12 cellular contexts compared by ENCODE assay signal in the genomic region with DNA sequence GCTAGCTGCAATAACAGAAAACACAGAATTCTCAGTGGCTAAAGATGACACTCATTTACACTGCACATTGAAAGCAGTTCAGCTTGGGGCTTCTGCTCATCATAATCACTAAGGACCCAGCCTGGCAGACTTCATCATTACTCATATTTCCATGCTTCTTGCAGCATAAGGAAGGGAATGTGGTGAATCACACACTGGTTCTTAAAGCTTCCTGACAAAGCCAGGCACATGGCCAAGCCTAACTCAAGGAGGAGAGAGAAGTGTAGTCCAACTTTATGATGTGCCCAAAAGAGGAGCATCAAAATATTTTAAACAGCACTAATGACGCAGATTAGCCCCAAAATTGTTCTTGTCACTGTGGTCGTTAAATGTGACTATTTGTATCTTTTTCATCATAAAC.
DNase-seq lines count a peak whose midpoint lies in the region; ATAC-seq and TF ChIP-seq lines count a peak whose summit lies in the region.
"Had no signal": no experiment of that assay in that cellular context is flagged by ENCODE, and none has a peak within 500 bp of the region (broad histone marks: within the 10 kb centered on the region; RNA-seq: fewer than 3 reads in every experiment).

No MANE protein-coding gene starts in this region.

- TF ChIP-seq CTCF in activated B cell treated with CpG ODN at 0.5 μM for 24 hours (IDR thresholded peaks at IDR 0.05), result no peak

- H3K27me3 Mint-ChIP-seq in activated B cell treated with CpG ODN at 0.5 μM for 24 hours (no peaks in the 10 kb centered on the region), T-cell (peaks cover 2 to 10% of the 10 kb centered on the region in 2 donors)

- peaks cover 19% of the 10 kb centered on the region for H3K4me1 ChIP-seq in Karpas-422 (ENCODE audit: low read length)

- ATAC-seq in activated B cell treated with CpG ODN at 0.5 μM for 24 hours (ENCODE audit: low read depth) (no peak), T-cell (replicated peaks in 1 of 4) (no peak)

- no peaks in the 10 kb centered on the region for H3K9me2 ChIP-seq in Karpas-422 (replicated peaks; ENCODE audit: insufficient read depth, low read length)

- H3K4me2 ChIP-seq in Karpas-422 (ENCODE audit: low read depth, low read length, poor library complexity, severe bottlenecking), result no peak overlapping the region
- H3K4me2 ChIP-seq: BLaER1 had no signal

- H2AFZ ChIP-seq in Karpas-422 (ENCODE audit: low read length), result no peak overlapping the region

- peaks cover 56% of the 10 kb centered on the region for H3K36me3 Mint-ChIP-seq in activated B cell treated with CpG ODN at 0.5 μM for 24 hours (ENCODE audit: low read depth)
- no peaks in the 10 kb centered on the region for H3K36me3 Mint-ChIP-seq in T-cell

- H3K79me2 ChIP-seq in Karpas-422 (ENCODE audit: low read length), result peaks cover 6% of the 10 kb centered on the region; the same call in 1 of the 2 replicates

- no peaks in the 10 kb centered on the region for H4K20me1 ChIP-seq in Karpas-422 (ENCODE audit: insufficient read depth, low read depth, low read length)
- H4K20me1 ChIP-seq: BLaER1 had no signal

- CTCF ChIA-PET in activated B cell treated with CpG ODN at 0.5 μM for 24 hours (lab: Charles Lee) (no interaction called here), T-cell (lab: Charles Lee) (no interaction called here)

- POLR2A ChIA-PET in activated B cell treated with CpG ODN at 0.5 μM for 24 hours (lab: Charles Lee), result interaction anchor here (1.2 kb wide), 1 partner anchor 31 kb away, joined by 3 read pairs; no protein-coding TSS in a partner anchor
- POLR2A ChIA-PET in T-cell (lab: Charles Lee), result no interaction called here

- intact Hi-C loops in activated B cell treated with CpG ODN at 0.5 μM for 24 hours (cut with micrococcal nuclease), result no loop called here

- no peak overlapping the region for H3K4me3 Mint-ChIP-seq in activated B cell treated with CpG ODN at 0.5 μM for 24 hours
- no peak overlapping the region for H3K4me3 Mint-ChIP-seq in T-cell
- H3K4me3 Mint-ChIP-seq: H9 had no signal

- H3K27me3 ChIP-seq in Karpas-422 (ENCODE audit: low read length), result no peaks in the 10 kb centered on the region
- H3K27me3 ChIP-seq: BLaER1 had no signal

- H3K9me3 Mint-ChIP-seq in activated B cell treated with CpG ODN at 0.5 μM for 24 hours (no peaks in the 10 kb centered on the region), T-cell (no peaks in the 10 kb centered on the region)
- H3K9me3 Mint-ChIP-seq: H9 had no signal

- H3K27ac Mint-ChIP-seq in activated B cell treated with CpG ODN at 0.5 μM for 24 hours, result peak overlapping the region; percentile 57
- no peak overlapping the region for H3K27ac Mint-ChIP-seq in T-cell
- H3K27ac Mint-ChIP-seq: H9 had no signal

- DNase-seq in NCI-H2196 (lab: John Stamatoyannopoulos, UW; ENCODE audit: unreplicated experiment) (peak; percentile 7), NCI-H2196 treated with DMSO at 0.1 percent for 48 hours (lab: John Stamatoyannopoulos, UW; ENCODE audit: unreplicated experiment) (no peak), activated B cell treated with CpG ODN at 0.5 μM for 24 hours (no peak), iris pigment epithelial cell (ENCODE audit: low read depth) (peak; percentile 99), Karpas-422 (no peak), HuH-7.5 (ENCODE audit: low spot score) (no peak), T-cell (no peak)
- no peak for DNase-seq in activated CD4-positive, alpha-beta T cell treated with anti-CD3 and anti-CD28 coated beads, Interleukin-2, amount 50 U/mL, for 1 hour
- DNase-seq: activated CD8-positive, alpha-beta memory T cell treated with anti-CD3 and anti-CD28 coated beads, Interleukin-2, amount 50 U/mL, for 48 hours; H9 had no signal

- H3K9me3 ChIP-seq in Karpas-422 (ENCODE audit: low read length), result no peaks in the 10 kb centered on the region
- H3K9me3 ChIP-seq: BLaER1 had no signal

- H3K27ac ChIP-seq in Karpas-422 (ENCODE audit: low read length), result no peak overlapping the region
- H3K27ac ChIP-seq: BLaER1, coronary artery had no signal

- H3K36me3 ChIP-seq in Karpas-422 (ENCODE audit: insufficient read depth, low read length), result no peaks in the 10 kb centered on the region
- H3K36me3 ChIP-seq: BLaER1 had no signal

- H3K4me1 Mint-ChIP-seq in activated B cell treated with CpG ODN at 0.5 μM for 24 hours (peaks cover 66% of the 10 kb centered on the region), T-cell (peaks cover 0 to 3% (median 0%) of the 10 kb centered on the region in 3 donors)

- no peak overlapping the region for H3K4me3 ChIP-seq in Karpas-422 (ENCODE audit: low read length)
- H3K4me3 ChIP-seq: BLaER1, coronary artery had no signal

- H3K9ac ChIP-seq in Karpas-422 (ENCODE audit: low read length), result no peak overlapping the region
- H3K9ac ChIP-seq: BLaER1 had no signal

Comparison
In these comparisons a context has a peak if more than half of its experiments do, and no peak if none do; other contexts are left out.
1. DNase-seq: peak in NCI-H2196 (single experiment) and iris pigment epithelial cell (single experiment); none in NCI-H2196 treated with DMSO at 0.1 percent for 48 hours (single experiment), activated B cell treated with CpG ODN at 0.5 μM for 24 hours (single experiment), Karpas-422 (single experiment), HuH-7.5 (single experiment), activated CD4-positive, alpha-beta T cell treated with anti-CD3 and anti-CD28 coated beads, Interleukin-2, amount 50 U/mL, for 1 hour (single experiment) and T-cell (0 of 34).